ENCODE assay signal across 23 cellular contexts in the genomic region with DNA sequence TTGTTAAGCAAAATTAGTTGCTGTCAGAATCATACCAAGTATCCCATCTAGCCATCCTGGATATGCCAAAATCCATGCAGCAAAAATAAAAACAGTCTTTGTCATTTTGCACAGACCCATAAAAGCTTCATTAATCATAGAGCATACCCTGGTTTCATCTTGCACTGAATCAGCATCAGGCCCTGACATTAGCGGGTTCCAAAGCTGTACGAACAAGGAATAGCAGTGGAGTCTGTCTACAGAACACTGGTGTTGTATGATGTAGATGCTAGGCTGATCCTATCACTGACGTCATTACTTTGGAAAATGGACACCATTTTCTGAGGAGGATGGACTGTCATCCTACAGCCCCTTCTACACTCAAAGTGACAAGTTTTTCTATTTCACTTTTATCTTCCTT.
A peak's percentile ranks its signal among the peaks of the same experiment; 100 is the strongest.
DNase-seq lines count a peak whose midpoint lies in the region; ATAC-seq and TF ChIP-seq lines count a peak whose summit lies in the region.
"Had no signal": no experiment of that assay in that cellular context is flagged by ENCODE, and none has a peak within 500 bp of the region (broad histone marks: within the 10 kb centered on the region; RNA-seq: fewer than 3 reads in every experiment).

No MANE protein-coding gene starts in this region.

- H2AFZ ChIP-seq in PC-3 (ENCODE audit: low read length) = no peak overlapping the region

- BruUV-seq in PC-3 (replicated peaks; lab: Mats Ljungman, UMichigan) (no TSS peak), MCF 10A (replicated peaks; lab: Mats Ljungman, UMichigan) (no TSS peak)

- no peak overlapping the region for H3K4me3 Mint-ChIP-seq in T-helper 17 cell
- no peak overlapping the region for H3K4me3 Mint-ChIP-seq in stimulated activated naive B cell treated with anti-CD40 and anti-IgM and Interleukin-4, amounts not matched to agents 10 μg/mL and 1 μg/mL and 100 μg/mL, for 72 hours
- no peak overlapping the region for H3K4me3 Mint-ChIP-seq in CD14-positive monocyte
- no peak overlapping the region for H3K4me3 Mint-ChIP-seq in MCF 10A (ENCODE audit: unreplicated experiment)
- H3K4me3 Mint-ChIP-seq: CD4-positive, alpha-beta memory T cell; CD8-positive, alpha-beta memory T cell had no signal

- peaks cover 2 to 4% of the 10 kb centered on the region in 2 donors for H3K9me3 Mint-ChIP-seq in stimulated activated naive B cell treated with anti-CD40 and anti-IgM and Interleukin-4, amounts not matched to agents 10 μg/mL and 1 μg/mL and 100 μg/mL, for 72 hours
- H3K9me3 Mint-ChIP-seq in CD14-positive monocyte = peaks cover 0 to 4% (median 2%) of the 10 kb centered on the region in 7 donors
- no peaks in the 10 kb centered on the region for H3K9me3 Mint-ChIP-seq in MCF 10A (ENCODE audit: unreplicated experiment)

- no peaks in the 10 kb centered on the region for H3K9me2 ChIP-seq in PC-3 (replicated peaks; ENCODE audit: low read length)

- H3F3A ChIP-seq in PC-3 (ENCODE audit: low read length, unreplicated experiment) = no peaks in the 10 kb centered on the region

- H3K36me3 Mint-ChIP-seq in T-helper 17 cell (ENCODE audit: low read depth) (peaks cover 11% of the 10 kb centered on the region), CD14-positive monocyte (peaks cover 43 to 45% of the 10 kb centered on the region in 2 donors), MCF 10A (ENCODE audit: insufficient read depth, unreplicated experiment) (peaks cover 4% of the 10 kb centered on the region)
- peaks cover 21 to 35% of the 10 kb centered on the region in 2 donors for H3K36me3 Mint-ChIP-seq in stimulated activated naive B cell treated with anti-CD40 and anti-IgM and Interleukin-4, amounts not matched to agents 10 μg/mL and 1 μg/mL and 100 μg/mL, for 72 hours

- H3K9me3 ChIP-seq in PC-3 (ENCODE audit: low read length) (no peaks in the 10 kb centered on the region), T-helper 17 cell (ENCODE audit: control insufficient read depth, low read length, poor library complexity, severe bottlenecking) (no peaks in the 10 kb centered on the region)
- H3K9me3 ChIP-seq: BE2C, BLaER1 had no signal

- H3K79me2 ChIP-seq in PC-3 (ENCODE audit: low read length) = no peaks in the 10 kb centered on the region

- no peaks in the 10 kb centered on the region for H4K20me1 ChIP-seq in PC-3 (ENCODE audit: low read length)
- H4K20me1 ChIP-seq: BLaER1 had no signal

- peaks cover 9% of the 10 kb centered on the region; the same call in 1 of the 2 replicates for H3K4me1 ChIP-seq in PC-3 (ENCODE audit: insufficient read depth, low read length)
- H3K4me1 ChIP-seq: BE2C, BLaER1 had no signal

- no peaks in the 10 kb centered on the region for H3K27me3 ChIP-seq in PC-3 (ENCODE audit: low read length)
- H3K27me3 ChIP-seq: BE2C, BLaER1 had no signal

- CTCF ChIA-PET in PC-3 (lab: Charles Lee) = no interaction called here
- CTCF ChIA-PET in MCF 10A (lab: Yijun Ruan, JAX) = interaction anchor here (0.6 to 7.9 kb wide), 6 partner anchors 15 to 682 kb away, joined by 3 to 142 read pairs (median 4); no protein-coding TSS in a partner anchor

- TF ChIP-seq CTCF in PC-3 (conservative IDR thresholded peaks at IDR 0.05; ENCODE audit: low read depth, low read length) = no peak
- TF ChIP-seq CTCF in CD14-positive monocyte (IDR thresholded peaks at IDR 0.05) = no peak
- TF ChIP-seq CTCF in MCF 10A (IDR thresholded peaks at IDR 0.05; ENCODE audit: unreplicated experiment) = no peak

- no peaks in the 10 kb centered on the region for H3K27me3 Mint-ChIP-seq in T-helper 17 cell
- no peaks in the 10 kb centered on the region for H3K27me3 Mint-ChIP-seq in stimulated activated naive B cell treated with anti-CD40 and anti-IgM and Interleukin-4, amounts not matched to agents 10 μg/mL and 1 μg/mL and 100 μg/mL, for 72 hours
- H3K27me3 Mint-ChIP-seq in CD14-positive monocyte (ENCODE audit: low read depth in 3 of 3) = peaks cover 0 to 3% (median 0%) of the 10 kb centered on the region in 3 donors
- no peaks in the 10 kb centered on the region for H3K27me3 Mint-ChIP-seq in MCF 10A (ENCODE audit: insufficient read depth, unreplicated experiment)
- H3K27me3 Mint-ChIP-seq: CD4-positive, alpha-beta memory T cell had no signal

- peak; percentile 22 for DNase-seq in PC-3
- no peak for DNase-seq in T-helper 17 cell
- DNase-seq in stimulated activated naive B cell treated with anti-CD40 and anti-IgM and Interleukin-4, amounts not matched to agents 10 μg/mL and 1 μg/mL and 100 μg/mL, for 72 hours = no peak
- no peak for DNase-seq in CD14-positive monocyte (ENCODE audit: low spot score)
- DNase-seq in MCF 10A (ENCODE audit: unreplicated experiment) = no peak
- DNase-seq in HPDE6-E6E7 (ENCODE audit: extremely low spot score) = no peak
- no peak for DNase-seq in activated CD4-positive, alpha-beta T cell treated with anti-CD3 and anti-CD28 coated beads for 48 hours
- DNase-seq: 8988T; ACHN; BE2C; C1 segment of cervical spinal cord; CD4-positive, alpha-beta memory T cell; CD8-positive, alpha-beta memory T cell; COR-L47; DMS 273 treated with DMSO at 0.1 percent for 48 hours; DMS153; DMS53; DMS79; DND-41; EL; GDM1 had no signal

- no peak overlapping the region for H3K27ac ChIP-seq in PC-3 (ENCODE audit: low read length)
- H3K27ac ChIP-seq: BLaER1 had no signal

- H3K4me2 ChIP-seq in PC-3 (ENCODE audit: low read length) = no peak overlapping the region
- H3K4me2 ChIP-seq: BLaER1 had no signal

- no peak overlapping the region for H3K9ac ChIP-seq in PC-3 (ENCODE audit: low read length)
- H3K9ac ChIP-seq: BLaER1 had no signal

- no peaks in the 10 kb centered on the region for H3K36me3 ChIP-seq in PC-3 (ENCODE audit: low read depth, low read length)
- H3K36me3 ChIP-seq: BE2C had no signal

- ATAC-seq in PC-3 (no peak), T-helper 17 cell (no peak)
- no peak for ATAC-seq in stimulated activated naive B cell treated with anti-CD40 and anti-IgM and Interleukin-4, amounts not matched to agents 10 μg/mL and 1 μg/mL and 100 μg/mL, for 72 hours (replicated peaks)
- ATAC-seq: GM12878 had no signal

- intact Hi-C loops in PC-3 (cut with micrococcal nuclease) (loop anchor here (5.0 kb wide), 1 partner anchor 446 kb away; no protein-coding TSS in a partner anchor), CD14-positive monocyte (cut with micrococcal nuclease) (loop anchor here in 1 of 2 donors (10.0 kb wide), 2 partner anchors 358 to 448 kb away; no protein-coding TSS in a partner anchor), MCF 10A (cut with micrococcal nuclease) (no loop called here)

- POLR2A ChIA-PET in PC-3 (lab: Charles Lee; ENCODE audit: unreplicated experiment) = no interaction called here
- POLR2A ChIA-PET in MCF 10A (lab: Yijun Ruan, JAX) = interaction anchor here (0.7 kb wide), 1 partner anchor 734 kb away, joined by 4 read pairs; no protein-coding TSS in a partner anchor

- H3K4me3 ChIP-seq in PC-3 (ENCODE audit: low read length) = no peak overlapping the region
- H3K4me3 ChIP-seq: BLaER1, GM12878 had no signal

- H3K27ac Mint-ChIP-seq in T-helper 17 cell = peak overlapping the region; percentile 72
- peak overlapping the region; percentile 25 for H3K27ac Mint-ChIP-seq in stimulated activated naive B cell treated with anti-CD40 and anti-IgM and Interleukin-4, amounts not matched to agents 10 μg/mL and 1 μg/mL and 100 μg/mL, for 72 hours
- no peak overlapping the region for H3K27ac Mint-ChIP-seq in CD14-positive monocyte
- no peak overlapping the region for H3K27ac Mint-ChIP-seq in MCF 10A (ENCODE audit: low read depth, unreplicated experiment)

- peaks cover 2% of the 10 kb centered on the region for H3K4me1 Mint-ChIP-seq in T-helper 17 cell
- peaks cover 0 to 4% of the 10 kb centered on the region in 2 donors for H3K4me1 Mint-ChIP-seq in stimulated activated naive B cell treated with anti-CD40 and anti-IgM and Interleukin-4, amounts not matched to agents 10 μg/mL and 1 μg/mL and 100 μg/mL, for 72 hours
- no peaks in the 10 kb centered on the region for H3K4me1 Mint-ChIP-seq in CD14-positive monocyte
- H3K4me1 Mint-ChIP-seq in MCF 10A (ENCODE audit: insufficient read depth, unreplicated experiment) = no peaks in the 10 kb centered on the region

Comparison
In these comparisons a context has a peak if more than half of its experiments do, and no peak if none do; other contexts are left out.
1. H3K27ac Mint-ChIP-seq: peak in T-helper 17 cell (single experiment) and stimulated activated naive B cell treated with anti-CD40 and anti-IgM and Interleukin-4, amounts not matched to agents 10 μg/mL and 1 μg/mL and 100 μg/mL, for 72 hours (single experiment); none in CD14-positive monocyte (0 of 7) and MCF 10A (single experiment).